ENCODE assay signal across 12 cellular contexts in genomic region chr18:22831441-22831904, GRCh38.
DNase-seq lines count a peak whose midpoint lies in the region; FAIRE-seq and TF ChIP-seq lines count a peak whose summit lies in the region.
"Had no signal": no experiment of that assay in that cellular context is flagged by ENCODE, and none has a peak within 500 bp of the region (broad histone marks: within the 10 kb centered on the region; RNA-seq: fewer than 3 reads in every experiment).

No MANE protein-coding gene starts in this region.

- H3K4me3 Mint-ChIP-seq in chondrocyte (ENCODE audit: unreplicated experiment): no peak overlapping the region

- no peak overlapping the region for H3K4me3 ChIP-seq in MG63
- H3K4me3 ChIP-seq in bronchial epithelial cell (ENCODE audit: low read depth, low read length): no peak overlapping the region
- no peak overlapping the region for H3K4me3 ChIP-seq in retinal pigment epithelial cell (ENCODE audit: low read length)
- H3K4me3 ChIP-seq: gastroesophageal sphincter had no signal

- H3K36me3 ChIP-seq in MG63 (no peaks in the 10 kb centered on the region), bronchial epithelial cell (ENCODE audit: control insufficient read depth, insufficient read depth, low read length) (no peaks in the 10 kb centered on the region)
- H3K36me3 ChIP-seq: gastroesophageal sphincter had no signal

- no peaks in the 10 kb centered on the region for H3K27me3 ChIP-seq in MG63
- H3K27me3 ChIP-seq in bronchial epithelial cell (ENCODE audit: control insufficient read depth, insufficient read depth, low read length): no peaks in the 10 kb centered on the region
- H3K27me3 ChIP-seq: gastroesophageal sphincter had no signal

- H3K9me3 Mint-ChIP-seq in chondrocyte (ENCODE audit: low read depth): peaks cover 5% of the 10 kb centered on the region

- H3K36me3 Mint-ChIP-seq in chondrocyte (ENCODE audit: low read depth): peaks cover 1% of the 10 kb centered on the region

- FAIRE-seq in bronchial epithelial cell (lab: Jason Lieb, UNC): no peak
- FAIRE-seq: GM18507 had no signal

- peaks cover 5% of the 10 kb centered on the region for H3K27me3 Mint-ChIP-seq in chondrocyte (ENCODE audit: low read depth)

- TF ChIP-seq CTCF in bronchial epithelial cell (IDR thresholded peaks at IDR 0.05; ENCODE audit: insufficient read depth, low read length, severe bottlenecking): no peak
- TF ChIP-seq CTCF in retinal pigment epithelial cell (conservative IDR thresholded peaks at IDR 0.05; ENCODE audit: low read depth, low read length): no peak
- TF ChIP-seq CTCF in chondrocyte (IDR thresholded peaks at IDR 0.05): no peak

- H3K27ac Mint-ChIP-seq in chondrocyte (ENCODE audit: unreplicated experiment): no peak overlapping the region

- no peaks in the 10 kb centered on the region; the same call in 1 of the 2 replicates for H3K9me3 ChIP-seq in MG63

- DNase-seq in NK-92 treated with Interleukin-12 subunit alpha and Interleukin-12 subunit beta, amount 100 ng/mL, for 24 hours (lab: John Stamatoyannopoulos, UW): peak; percentile 42
- no peak for DNase-seq in NK-92 (lab: John Stamatoyannopoulos, UW; ENCODE audit: unreplicated experiment)
- peak; percentile 5 for DNase-seq in MG63
- DNase-seq in bronchial epithelial cell (ENCODE audit: low read depth): peak; percentile 95
- DNase-seq in retinal pigment epithelial cell (ENCODE audit: low read depth): peak; percentile 43
- no peak for DNase-seq in chondrocyte (ENCODE audit: low spot score)
- DNase-seq in NCI-H146 (lab: John Stamatoyannopoulos, UW): no peak
- no peak for DNase-seq in DMS79 (lab: John Stamatoyannopoulos, UW)
- DNase-seq: activated naive CD4-positive, alpha-beta T cell treated with anti-CD3 and anti-CD28 coated beads, Interleukin-2, amount 50 U/mL, for 16 hours; NCI-H1092 had no signal

- H3K4me1 Mint-ChIP-seq in chondrocyte (ENCODE audit: low read depth): peaks cover 7% of the 10 kb centered on the region

Comparison
In these comparisons a context has a peak if more than half of its experiments do, and no peak if none do; other contexts are left out.
1. DNase-seq: peak in NK-92 treated with Interleukin-12 subunit alpha and Interleukin-12 subunit beta, amount 100 ng/mL, for 24 hours (single experiment), MG63 (single experiment), bronchial epithelial cell (single experiment) and retinal pigment epithelial cell (single experiment); none in NK-92 (single experiment), chondrocyte (single experiment), NCI-H146 (single experiment) and DMS79 (single experiment).